In genomic region chr3:186097663-186098451, GRCh38 we compare ENCODE assay signal across 8 cellular contexts. TPM values are rescaled to one million over a fixed set of nuclear protein-coding genes. Genes with fewer than 3 reads are reported as not detected.
DNase-seq lines count a peak whose midpoint lies in the region; ATAC-seq, FAIRE-seq and TF ChIP-seq lines count a peak whose summit lies in the region.

No MANE protein-coding gene starts in this region.

- no peaks in the 10 kb centered on the region for H3K9me3 ChIP-seq in iPS-18c (ENCODE audit: control insufficient read depth, insufficient read depth, low read length)

- DNase-seq in HFF-Myc (ENCODE audit: extremely low read depth, low read depth) = peak; percentile 60
- DNase-seq in NCI-H345 treated with DMSO at 0.1 percent for 48 hours (lab: John Stamatoyannopoulos, UW; ENCODE audit: unreplicated experiment) = peak; percentile 99
- DNase-seq in bronchial epithelial cell (ENCODE audit: low read depth) = peak; percentile 81
- peak; percentile 72 for DNase-seq in sciatic nerve (ENCODE audit: low spot score)

- ATAC-seq in sciatic nerve (peak; percentile 88), GM21360 (IDR thresholded peaks at IDR 0.05; ENCODE audit: unreplicated experiment) (no peak), GM18520 (IDR thresholded peaks at IDR 0.05; ENCODE audit: unreplicated experiment) (no peak), GM18861 (IDR thresholded peaks at IDR 0.05; ENCODE audit: unreplicated experiment) (no peak)

- no peaks in the 10 kb centered on the region for H3K27me3 ChIP-seq in bronchial epithelial cell (ENCODE audit: control insufficient read depth, insufficient read depth, low read length)

- TF ChIP-seq CTCF in HFF-Myc (IDR thresholded peaks at IDR 0.05; ENCODE audit: low read depth, low read length, missing control alignments) (no peak), bronchial epithelial cell (IDR thresholded peaks at IDR 0.05; ENCODE audit: insufficient read depth, low read length, severe bottlenecking) (no peak)

- no peak for FAIRE-seq in bronchial epithelial cell (lab: Jason Lieb, UNC)

- intact Hi-C loops in sciatic nerve (cut with DNase I) = no loop called here

- no peaks in the 10 kb centered on the region for H3K36me3 ChIP-seq in bronchial epithelial cell (ENCODE audit: control insufficient read depth, insufficient read depth, low read length)

- H3K4me3 ChIP-seq in HFF-Myc (replicated peaks; ENCODE audit: low read depth, low read length) = peak overlapping the region; percentile 16
- H3K4me3 ChIP-seq in bronchial epithelial cell (ENCODE audit: low read depth, low read length) = peak overlapping the region; percentile 8
- peak overlapping the region; percentile 45 for H3K4me3 ChIP-seq in iPS-18c (ENCODE audit: insufficient read depth, low read depth, low read length)

RNA-seq across cellular contexts. Expression of gene ETV5, which starts 11.0 kb away (rescaled TPM):
- total RNA-seq in bronchial epithelial cell = 12.9 and 14.0 TPM in 2 replicates
- 56.3 TPM for total RNA-seq in sciatic nerve
